Comparison of ENCODE assay signal across 2 cellular contexts in genomic region chr6:29079203-29079602, GRCh38.
TF ChIP-seq lines count a peak whose summit lies in the region.

No MANE protein-coding gene starts in this region.

TF ChIP-seq in HepG2, 621 proteins besides CTCF, POLR2A, EP300 and RAD21:
- TF ChIP-seq NBN (conservative IDR thresholded peaks at IDR 0.05): no peak
- peak; percentile 71; the same call in 1 of the 2 replicates for TF ChIP-seq ATF7 (IDR thresholded peaks at IDR 0.05)
- TF ChIP-seq ATF7 (CRISPR knock-in tag; IDR thresholded peaks at IDR 0.05): no peak

TF ChIP-seq in K562, 482 proteins besides CTCF, POLR2A, EP300 and RAD21:
- TF ChIP-seq CEBPG (CRISPR knock-in tag; IDR thresholded peaks at IDR 0.05) (no peak), CEBPG (tag; conservative IDR thresholded peaks at IDR 0.05 in 1 of 2, IDR thresholded peaks at IDR 0.05 in 1 of 2) (peak; percentile 48 to 78; a peak in 3 of 4 replicates), YY1 (IDR thresholded peaks at IDR 0.05; ENCODE audit: borderline replicate concordance in 1 of 3, control insufficient read depth in 1 of 3, extremely low read depth in 1 of 3, insufficient read depth in 3 of 3, insufficient read length in 1 of 3, insufficient replicate concordance in 2 of 3, low read depth in 1 of 3, low read length in 2 of 3) (no peak), ATF3 (IDR thresholded peaks at IDR 0.05) (peak; percentile 55), ATF3 (CRISPR knock-in tag; conservative IDR thresholded peaks at IDR 0.05) (no peak), MLLT1 (IDR thresholded peaks at IDR 0.05) (no peak), ARID3B (CRISPR knock-in tag; IDR thresholded peaks at IDR 0.05; ENCODE audit: borderline replicate concordance) (no peak), RERE (CRISPR knock-in tag; IDR thresholded peaks at IDR 0.05; ENCODE audit: borderline replicate concordance) (no peak), JUN (IDR thresholded peaks at IDR 0.05; ENCODE audit: borderline replicate concordance, low read depth, low read length) (no peak), JUN (CRISPR knock-in tag; IDR thresholded peaks at IDR 0.05; ENCODE audit: borderline replicate concordance) (no peak)
